In the genomic region with DNA sequence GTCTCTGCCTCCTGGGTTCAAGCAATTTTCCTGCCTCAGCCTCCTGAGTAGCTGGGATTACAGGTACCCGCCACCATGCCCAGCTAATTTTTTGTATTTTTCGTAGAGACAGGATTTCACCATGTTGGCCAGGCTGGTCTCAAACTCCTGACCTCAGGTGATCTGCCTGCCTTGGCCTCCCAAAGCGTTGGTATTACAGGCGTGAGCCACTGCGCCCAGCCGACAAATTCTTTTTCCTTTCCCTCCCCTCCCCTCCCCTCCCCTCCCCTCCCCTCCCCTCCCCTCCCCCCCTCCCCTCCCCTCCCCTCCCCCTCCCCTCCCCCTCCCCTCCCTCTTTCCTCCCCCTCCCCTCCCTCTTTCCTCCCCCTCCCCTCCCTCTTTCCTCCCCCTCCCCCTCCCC, we compare ENCODE assay signal across 2 cellular contexts. TPM values are rescaled to one million over a fixed set of nuclear protein-coding genes. Genes with fewer than 3 reads are reported as not detected.
A peak's percentile ranks its signal among the peaks of the same experiment; 100 is the strongest.
DNase-seq lines count a peak whose midpoint lies in the region; ATAC-seq, FAIRE-seq and TF ChIP-seq lines count a peak whose summit lies in the region.
"Not testable (repeated sequence)": the region's sequence is repeated elsewhere in the genome, so short reads cannot be mapped to it uniquely, and the experiment has no call there.

No MANE protein-coding gene starts in this region.

- H4K20me1 ChIP-seq in HepG2 (ENCODE audit: insufficient read depth, low read length) = not testable (repeated sequence)

- peaks cover 47% of the 10 kb centered on the region for H3K36me3 Mint-ChIP-seq in central memory CD8-positive, alpha-beta T cell (ENCODE audit: insufficient read depth)

- not testable (repeated sequence) for FAIRE-seq in HepG2 (lab: Jason Lieb, UNC)

- not testable (repeated sequence) for H3K9me3 Mint-ChIP-seq in central memory CD8-positive, alpha-beta T cell

- not testable (repeated sequence) for H3K36me3 ChIP-seq in HepG2 (replicated peaks in 1 of 2; ENCODE audit: control insufficient read depth in 1 of 2, insufficient read depth in 2 of 2, low read length in 2 of 2)

- not testable (repeated sequence) for TF ChIP-seq CTCF in HepG2 (CRISPR knock-in tag; IDR thresholded peaks at IDR 0.05)

- TF ChIP-seq POLR2A in HepG2 (IDR thresholded peaks at IDR 0.05; ENCODE audit: insufficient read depth in 1 of 2, low read depth in 2 of 2, low read length in 2 of 2) = not testable (repeated sequence)

- H2AFZ ChIP-seq in HepG2 (ENCODE audit: low read length) = not testable (repeated sequence)

- intact Hi-C loops in HepG2 (cut with micrococcal nuclease; ENCODE audit: unreplicated experiment) = not testable (repeated sequence)

- 95% methylated on average over 6 of the region's 6 CpGs for WGBS in HepG2 (ENCODE audit: low lambda C conversion rate)

- H3K27me3 Mint-ChIP-seq in central memory CD8-positive, alpha-beta T cell = not testable (repeated sequence)

- not testable (repeated sequence) for ATAC-seq in central memory CD8-positive, alpha-beta T cell (replicated peaks; ENCODE audit: extremely low read depth, poor library complexity, severe bottlenecking); HepG2

- not testable (repeated sequence) for H3K27me3 ChIP-seq in HepG2 (ENCODE audit: control insufficient read depth in 1 of 2, insufficient read depth in 2 of 2, low read length in 2 of 2)

- TF ChIP-seq RAD21 in HepG2 (CRISPR knock-in tag; IDR thresholded peaks at IDR 0.05) = not testable (repeated sequence)

- H3K27ac ChIP-seq in HepG2 (ENCODE audit: extremely low read length, insufficient read depth, low read length) = not testable (repeated sequence)

- POLR2A ChIA-PET in HepG2 (lab: Yijun Ruan, JAX) = not testable (repeated sequence)

- H3K4me3 Mint-ChIP-seq in central memory CD8-positive, alpha-beta T cell = not testable (repeated sequence)

- not testable (repeated sequence) for H3K4me1 Mint-ChIP-seq in central memory CD8-positive, alpha-beta T cell

- CTCF ChIA-PET in HepG2 (lab: Yijun Ruan, JAX; ENCODE audit: low intra/inter-chr PET ratio, low total read pairs) = not testable (repeated sequence)

- H3K27ac Mint-ChIP-seq in central memory CD8-positive, alpha-beta T cell (ENCODE audit: low read depth) = peak overlapping the region; percentile 57

- H3K9ac ChIP-seq in HepG2 (ENCODE audit: insufficient read depth, low read depth, low read length) = not testable (repeated sequence)

- not testable (repeated sequence) for H3K4me2 ChIP-seq in HepG2 (ENCODE audit: low read depth, low read length)

- BruUV-seq in HepG2 (replicated peaks; lab: Mats Ljungman, UMichigan) = not testable (repeated sequence)

- not testable (repeated sequence) for H3K4me3 ChIP-seq in HepG2 (replicated peaks in 1 of 3; ENCODE audit: insufficient read depth in 1 of 3, low read depth in 2 of 3, low read length in 3 of 3)

- not testable (repeated sequence) for H3K9me3 ChIP-seq in HepG2 (ENCODE audit: low read length)

- in situ Hi-C loops in HepG2 (cut with HindIII; ENCODE audit: extremely low pct_ligation_motif_present, low pct_unique_long_range_greater_than_20kb) = loop anchor here (25.0 kb wide), 1 partner anchor 420 kb away; no protein-coding TSS in a partner anchor

- not testable (repeated sequence) for H3K79me2 ChIP-seq in HepG2 (ENCODE audit: insufficient read depth, low read length)

- H3K4me1 ChIP-seq in HepG2 (ENCODE audit: insufficient read depth, low read length) = not testable (repeated sequence)

- DNase-seq in central memory CD8-positive, alpha-beta T cell (ENCODE audit: low spot score in 2 of 2); HepG2 (ENCODE audit: low spot score): not testable (repeated sequence)

- not testable (repeated sequence) for TF ChIP-seq EP300 in HepG2 (IDR thresholded peaks at IDR 0.05; ENCODE audit: low read depth in 2 of 2, low read length in 2 of 2); HepG2 (CRISPR knock-in tag; IDR thresholded peaks at IDR 0.05; ENCODE audit: borderline replicate concordance)

TF ChIP-seq in HepG2, 621 proteins besides CTCF, POLR2A, EP300 and RAD21:
- TF ChIP-seq HNRNPK (IDR thresholded peaks at IDR 0.05; ENCODE audit: low read depth, low read length, poor library complexity, severe bottlenecking) (peak; percentile 91), PCBP1 (IDR thresholded peaks at IDR 0.05; ENCODE audit: borderline replicate concordance, low read depth, low read length) (peak; percentile 91; the same call in 1 of the 2 replicates)

RNA-seq across cellular contexts. Expression of gene BNIP1, which starts 12.2 kb away (rescaled TPM):
- 16.9 and 20.6 TPM in 2 replicates for total RNA-seq in HepG2 (2016; rRNA removed; fragmentation: Illumina TruSeq; extraction: Trizol)
- total RNA-seq in HepG2 (2016; cell fraction: cytosol; rRNA removed; fragmentation: Illumina TruSeq; extraction: Trizol; ENCODE audit: low read depth) = 14.5 and 15.0 TPM in 2 replicates
- 16.1 and 18.2 TPM in 2 replicates for total RNA-seq in HepG2 (2016; cell fraction: insoluble cytoplasmic fraction; rRNA removed; fragmentation: Illumina TruSeq; extraction: Trizol)
- 13.7 and 13.8 TPM in 2 replicates for total RNA-seq in HepG2 (2016; cell fraction: membrane; rRNA removed; fragmentation: Illumina TruSeq; extraction: Trizol)
- 7.5 and 9.4 TPM in 2 replicates for total RNA-seq in HepG2 (2016; cell fraction: nucleus; rRNA removed; fragmentation: Illumina TruSeq; extraction: Trizol)
- polyA plus RNA-seq in HepG2 (2011; rRNA removed) = 10.0 and 13.2 TPM in 2 replicates
- polyA plus RNA-seq in HepG2 (2011; cell fraction: cytosol; rRNA removed) = 10.5 and 11.6 TPM in 2 replicates
- 6.0 and 6.5 TPM in 2 replicates for polyA plus RNA-seq in HepG2 (2011; cell fraction: nucleus; rRNA removed)
- polyA plus RNA-seq in HepG2 (2012) = 7.3 and 9.3 TPM in 2 replicates
- 6.4 and 6.5 TPM in 2 replicates for polyA plus RNA-seq in HepG2 (2016; cell fraction: cytosol; fragmentation: Illumina TruSeq; extraction: Trizol; ENCODE audit: low read depth)
- 14.9 and 16.5 TPM in 2 replicates for polyA plus RNA-seq in HepG2 (2016; cell fraction: insoluble cytoplasmic fraction; fragmentation: Illumina TruSeq; extraction: Trizol; ENCODE audit: low read depth)
- 5.7 and 6.4 TPM in 2 replicates for polyA plus RNA-seq in HepG2 (2016; cell fraction: membrane; fragmentation: Illumina TruSeq; extraction: Trizol; ENCODE audit: low read depth)
- 11.7 and 13.0 TPM in 2 replicates for polyA plus RNA-seq in HepG2 (2016; cell fraction: nucleus; fragmentation: Illumina TruSeq; extraction: Trizol; ENCODE audit: insufficient read depth, low read depth)
- polyA minus RNA-seq in HepG2 (2011; rRNA and poly(A)+ RNA removed; ENCODE audit: low replicate concordance) = 10.3 and 12.7 TPM in 2 replicates
- 3.4 and 4.9 TPM in 2 replicates for polyA minus RNA-seq in HepG2 (2011; cell fraction: cytosol; rRNA and poly(A)+ RNA removed)
- polyA minus RNA-seq in HepG2 (2011; cell fraction: nucleus; rRNA and poly(A)+ RNA removed) = 4.8 and 5.7 TPM in 2 replicates
